Comparison of ENCODE assay signal across 12 cellular contexts in the genomic region with DNA sequence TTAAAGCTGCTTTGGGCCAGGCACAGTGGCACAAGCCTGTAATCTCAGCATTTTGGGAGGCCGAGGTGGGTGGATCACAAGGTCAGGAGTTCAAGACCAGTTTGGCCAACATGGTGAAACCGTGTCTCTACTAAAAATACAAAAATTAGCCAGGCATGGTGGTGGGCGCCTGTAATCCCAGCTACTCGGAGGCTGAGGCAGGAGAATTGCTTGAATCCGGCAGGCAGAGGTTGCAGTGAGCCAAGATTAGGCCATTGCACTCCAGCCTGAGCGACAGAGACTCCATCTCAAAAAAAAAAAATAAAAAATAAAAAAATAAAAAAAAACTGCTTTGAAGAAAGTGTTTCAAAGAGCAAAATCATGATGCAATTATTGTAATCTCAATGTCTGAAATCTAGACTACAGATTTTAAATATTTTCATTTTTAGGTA. TPM values are rescaled to one million over a fixed set of nuclear protein-coding genes. Genes with fewer than 3 reads are reported as not detected.
DNase-seq lines count a peak whose midpoint lies in the region; ATAC-seq, FAIRE-seq and TF ChIP-seq lines count a peak whose summit lies in the region.
"Not testable (repeated sequence)": the region's sequence is repeated elsewhere in the genome, so short reads cannot be mapped to it uniquely, and the experiment has no call there.
"Had no signal": no experiment of that assay in that cellular context is flagged by ENCODE, and none has a peak within 500 bp of the region (broad histone marks: within the 10 kb centered on the region; RNA-seq: fewer than 3 reads in every experiment).

No MANE protein-coding gene starts in this region.

- CTCF ChIA-PET in activated naive CD4-positive, alpha-beta T cell treated with anti-CD3 and anti-CD28 coated beads for 36 hours (lab: Charles Lee): interaction anchor here (2.8 kb wide), 1 partner anchor 15 kb away, joined by 7 read pairs; no protein-coding TSS in a partner anchor

- H3K4me3 ChIP-seq in BLaER1: not testable (repeated sequence)
- H3K4me3 ChIP-seq in OCI-LY3 (ENCODE audit: low read length) (peak overlapping the region; percentile 83), WI38 (ENCODE audit: low read depth, low read length) (peak overlapping the region; percentile 22; the same call in 1 of the 2 replicates), choroid plexus epithelial cell (ENCODE audit: low read depth, low read length) (peak overlapping the region; percentile 48)

- H4K20me1 ChIP-seq in BLaER1; OCI-LY3 (ENCODE audit: insufficient read depth, low read length): not testable (repeated sequence)

- H3K27me3 Mint-ChIP-seq in activated naive CD4-positive, alpha-beta T cell treated with anti-CD3 and anti-CD28 coated beads for 36 hours (ENCODE audit: low read depth); memory B cell: not testable (repeated sequence)

- not testable (repeated sequence) for TF ChIP-seq CTCF in OCI-LY3 (IDR thresholded peaks at IDR 0.05; ENCODE audit: low read depth, low read length); WI38 (IDR thresholded peaks at IDR 0.05; ENCODE audit: low read depth, low read length); choroid plexus epithelial cell (conservative IDR thresholded peaks at IDR 0.05; ENCODE audit: low read depth, low read length)

- not testable (repeated sequence) for H3K27me3 ChIP-seq in BLaER1; OCI-LY3 (ENCODE audit: low read depth, low read length)

- FAIRE-seq in GM12891 (lab: Jason Lieb, UNC): peak; percentile 5

- peak overlapping the region; percentile 77 for H3K4me3 Mint-ChIP-seq in activated naive CD4-positive, alpha-beta T cell treated with anti-CD3 and anti-CD28 coated beads for 36 hours
- H3K4me3 Mint-ChIP-seq in memory B cell: peak overlapping the region; percentile 90
- H3K4me3 Mint-ChIP-seq in stimulated activated effector memory CD8-positive, alpha-beta T cell treated with anti-CD3 and anti-CD28 coated beads, Interleukin-12 subunit alpha, Interleukin-12 subunit beta, amount 100 ng/mL, for 72 hours: peak overlapping the region; percentile 70

- H3K36me3 ChIP-seq in BLaER1: not testable (repeated sequence)
- peaks cover 14% of the 10 kb centered on the region for H3K36me3 ChIP-seq in OCI-LY3 (replicated peaks; ENCODE audit: low read depth, low read length)

- not testable (repeated sequence) for ATAC-seq in memory B cell (ENCODE audit: low read depth); stimulated activated effector memory CD8-positive, alpha-beta T cell treated with anti-CD3 and anti-CD28 coated beads, Interleukin-12 subunit alpha, Interleukin-12 subunit beta, amount 100 ng/mL, for 72 hours

- intact Hi-C loops in activated naive CD4-positive, alpha-beta T cell treated with anti-CD3 and anti-CD28 coated beads for 36 hours (cut with micrococcal nuclease): loop anchor here (1.0 to 10.0 kb wide), 20 partner anchors 13 to 1344 kb away; partner anchors contain the start of genes LIAS, RELL1, RPL9 and TBC1D1

- peaks cover 53% of the 10 kb centered on the region for H3K4me1 Mint-ChIP-seq in activated naive CD4-positive, alpha-beta T cell treated with anti-CD3 and anti-CD28 coated beads for 36 hours (ENCODE audit: low read depth)
- peaks cover 10% of the 10 kb centered on the region for H3K4me1 Mint-ChIP-seq in memory B cell
- peaks cover 33% of the 10 kb centered on the region for H3K4me1 Mint-ChIP-seq in stimulated activated effector memory CD8-positive, alpha-beta T cell treated with anti-CD3 and anti-CD28 coated beads, Interleukin-12 subunit alpha, Interleukin-12 subunit beta, amount 100 ng/mL, for 72 hours

- not testable (repeated sequence) for H3K27ac ChIP-seq in BLaER1
- peak overlapping the region; percentile 97 for H3K27ac ChIP-seq in OCI-LY3 (ENCODE audit: low read length)

- H3K4me2 ChIP-seq in BLaER1 (peak overlapping the region; percentile 35; the same call in 1 of the 2 replicates), OCI-LY3 (ENCODE audit: low read length) (peak overlapping the region; percentile 79)

- H3K9ac ChIP-seq in BLaER1: not testable (repeated sequence)
- peak overlapping the region; percentile 96 for H3K9ac ChIP-seq in OCI-LY3 (ENCODE audit: low read length)

- not testable (repeated sequence) for TF ChIP-seq POLR2A in GM12891 (IDR thresholded peaks at IDR 0.05; ENCODE audit: low read depth, low read length)

- H3K36me3 Mint-ChIP-seq in activated naive CD4-positive, alpha-beta T cell treated with anti-CD3 and anti-CD28 coated beads for 36 hours (ENCODE audit: low read depth); memory B cell; stimulated activated effector memory CD8-positive, alpha-beta T cell treated with anti-CD3 and anti-CD28 coated beads, Interleukin-12 subunit alpha, Interleukin-12 subunit beta, amount 100 ng/mL, for 72 hours: not testable (repeated sequence)

- not testable (repeated sequence) for H2AFZ ChIP-seq in OCI-LY3 (ENCODE audit: low read depth, low read length)

- DNase-seq in GM12891 (ENCODE audit: insufficient read length, low spot score); activated naive CD4-positive, alpha-beta T cell treated with anti-CD3 and anti-CD28 coated beads for 36 hours; choroid plexus epithelial cell (ENCODE audit: low read depth); memory B cell (ENCODE audit: low spot score in 2 of 2): not testable (repeated sequence)
- peak in 1 of 2 donors; percentile 67 for DNase-seq in stimulated activated effector memory CD8-positive, alpha-beta T cell treated with anti-CD3 and anti-CD28 coated beads, Interleukin-12 subunit alpha, Interleukin-12 subunit beta, amount 100 ng/mL, for 72 hours (ENCODE audit: low spot score in 2 of 2)

- not testable (repeated sequence) for H3K9me3 ChIP-seq in BLaER1; OCI-LY3 (ENCODE audit: insufficient read depth, low read length)

- H3K27ac Mint-ChIP-seq in activated naive CD4-positive, alpha-beta T cell treated with anti-CD3 and anti-CD28 coated beads for 36 hours: peak overlapping the region; percentile 89
- peak overlapping the region; percentile 62 for H3K27ac Mint-ChIP-seq in memory B cell
- peak overlapping the region; percentile 79 for H3K27ac Mint-ChIP-seq in stimulated activated effector memory CD8-positive, alpha-beta T cell treated with anti-CD3 and anti-CD28 coated beads, Interleukin-12 subunit alpha, Interleukin-12 subunit beta, amount 100 ng/mL, for 72 hours

- peaks cover 54% of the 10 kb centered on the region for H3K79me2 ChIP-seq in OCI-LY3 (ENCODE audit: low read length)

- not testable (repeated sequence) for H3K9me3 Mint-ChIP-seq in activated naive CD4-positive, alpha-beta T cell treated with anti-CD3 and anti-CD28 coated beads for 36 hours; memory B cell; stimulated activated effector memory CD8-positive, alpha-beta T cell treated with anti-CD3 and anti-CD28 coated beads, Interleukin-12 subunit alpha, Interleukin-12 subunit beta, amount 100 ng/mL, for 72 hours

- H3K4me1 ChIP-seq in BLaER1 (peaks cover 66% of the 10 kb centered on the region), OCI-LY3 (ENCODE audit: low read length) (peaks cover 42% of the 10 kb centered on the region)

RNA-seq across cellular contexts. Expression of gene TMEM156, which starts 0.6 kb away (rescaled TPM):
- 17.7 TPM for polyA plus RNA-seq in GM12891 (2012; ENCODE audit: low read depth, missing spikeins)
- 10 to 100 TPM; 10.2 to 11.3 TPM for total RNA-seq in activated naive CD4-positive, alpha-beta T cell treated with anti-CD3 and anti-CD28 coated beads for 36 hours
- total RNA-seq: cardiac septum, HT-29, progenitor cell of endocrine pancreas, SK-MEL-5 had no signal

RNA-seq across cellular contexts. Expression of gene KLHL5, which starts 30.4 kb away (rescaled TPM):
- polyA plus RNA-seq in GM12891 (2012; ENCODE audit: low read depth, missing spikeins): 4.3 TPM
- total RNA-seq in activated naive CD4-positive, alpha-beta T cell treated with anti-CD3 and anti-CD28 coated beads for 36 hours: 10 to 100 TPM; 14.1 to 14.9 TPM
